ENCODE assay signal across 22 cellular contexts in genomic region chr4:139825523-139826014, GRCh38.
DNase-seq lines count a peak whose midpoint lies in the region; ATAC-seq, FAIRE-seq and TF ChIP-seq lines count a peak whose summit lies in the region.
"Had no signal": no experiment of that assay in that cellular context is flagged by ENCODE, and none has a peak within 500 bp of the region (broad histone marks: within the 10 kb centered on the region; RNA-seq: fewer than 3 reads in every experiment).

No MANE protein-coding gene starts in this region.

- H3K27me3 ChIP-seq in suprapubic skin (no peaks in the 10 kb centered on the region), MM.1S (replicated peaks; ENCODE audit: insufficient read depth, low read length) (no peaks in the 10 kb centered on the region)
- H3K27me3 ChIP-seq: gastroesophageal sphincter, ovary, SJCRH30 had no signal

- H3K4me1 Mint-ChIP-seq in WTC11, result peaks cover 49% of the 10 kb centered on the region

- no peak overlapping the region for H3K4me3 ChIP-seq in suprapubic skin
- H3K4me3 ChIP-seq in MM.1S (ENCODE audit: low read length), result no peak overlapping the region
- H3K4me3 ChIP-seq: gastroesophageal sphincter, ovary, SJCRH30 had no signal

- ATAC-seq in WTC11 (peak; percentile 72), HG03442 (IDR thresholded peaks at IDR 0.05; ENCODE audit: unreplicated experiment) (no peak)
- ATAC-seq: gastroesophageal sphincter, HCT116 had no signal

- CTCF ChIA-PET in WTC11 (lab: Charles Lee), result interaction anchor here (0.7 to 1.0 kb wide), 3 partner anchors 9 to 170 kb away, joined by 3 read pairs; no protein-coding TSS in a partner anchor

- no peak for TF ChIP-seq EP300 in suprapubic skin (IDR thresholded peaks at IDR 0.05)

- H3K9ac ChIP-seq in MM.1S (ENCODE audit: low read length), result no peak overlapping the region
- H3K9ac ChIP-seq: KMS-11 had no signal

- H3K9me3 ChIP-seq in suprapubic skin (no peaks in the 10 kb centered on the region), MM.1S (replicated peaks; ENCODE audit: insufficient read depth, low read length) (no peaks in the 10 kb centered on the region)
- H3K9me3 ChIP-seq: gastroesophageal sphincter, ovary, SJCRH30 had no signal

- POLR2A ChIA-PET in WTC11 (lab: Charles Lee), result interaction anchor here (1.4 kb wide), 1 partner anchor 12 kb away, joined by 3 read pairs; no protein-coding TSS in a partner anchor

- 68% methylated on average over 13 of the region's 13 CpGs for WGBS in suprapubic skin

- no peak overlapping the region for H2AFZ ChIP-seq in MM.1S (ENCODE audit: low read length)

- no peak overlapping the region for H3K4me2 ChIP-seq in MM.1S (ENCODE audit: low read depth, low read length)
- H3K4me2 ChIP-seq: KMS-11 had no signal

- peak overlapping the region; percentile 52 for H3K4me3 Mint-ChIP-seq in WTC11
- H3K4me3 Mint-ChIP-seq: activated CD4-positive, alpha-beta memory T cell treated with anti-CD3 and anti-CD28 coated beads for 36 hours; mesothelial cell of epicardium had no signal

- no peaks in the 10 kb centered on the region for H3K9me2 ChIP-seq in MM.1S (replicated peaks; ENCODE audit: insufficient read depth, low read length)

- H3K4me1 ChIP-seq in suprapubic skin (no peaks in the 10 kb centered on the region), MM.1S (ENCODE audit: low read length) (no peaks in the 10 kb centered on the region)
- H3K4me1 ChIP-seq: gastroesophageal sphincter, SJCRH30 had no signal

- peaks cover 12% of the 10 kb centered on the region for H3K36me3 Mint-ChIP-seq in WTC11
- H3K36me3 Mint-ChIP-seq: activated CD4-positive, alpha-beta memory T cell treated with anti-CD3 and anti-CD28 coated beads for 36 hours had no signal

- no peaks in the 10 kb centered on the region for H3K27me3 Mint-ChIP-seq in WTC11 (ENCODE audit: low read depth)
- H3K27me3 Mint-ChIP-seq: activated CD4-positive, alpha-beta memory T cell treated with anti-CD3 and anti-CD28 coated beads for 36 hours had no signal

- H3K79me2 ChIP-seq in MM.1S (ENCODE audit: low read length), result no peaks in the 10 kb centered on the region

- H3K9me3 Mint-ChIP-seq in WTC11, result peaks cover 12% of the 10 kb centered on the region
- H3K9me3 Mint-ChIP-seq: activated CD4-positive, alpha-beta memory T cell treated with anti-CD3 and anti-CD28 coated beads for 36 hours had no signal

- no peaks in the 10 kb centered on the region for H3F3A ChIP-seq in MM.1S (ENCODE audit: insufficient read depth, low read length)

- H4K20me1 ChIP-seq in MM.1S (ENCODE audit: insufficient read depth, low read length), result no peaks in the 10 kb centered on the region

- DNase-seq in DMS79 (lab: John Stamatoyannopoulos, UW), result peak; percentile 56
- peak; percentile 70 for DNase-seq in NCI-H1436 (lab: John Stamatoyannopoulos, UW)
- DNase-seq in WTC11 (ENCODE audit: low spot score), result no peak
- DNase-seq in OCI-M1 (lab: John Stamatoyannopoulos, UW), result no peak
- DNase-seq in suprapubic skin (ENCODE audit: low spot score in 2 of 2), result no peak
- no peak for DNase-seq in MM.1S
- DNase-seq: activated CD4-positive, alpha-beta memory T cell treated with anti-CD3 and anti-CD28 coated beads for 36 hours; cerebellar nuclear complex; islet precursor cell; ovary; SJCRH30; small intestine; stimulated activated naive CD4-positive, alpha-beta T cell treated with Interleukin-2 at 50 U/mL for 16 hours had no signal

- no peak for TF ChIP-seq CTCF in WTC11 (IDR thresholded peaks at IDR 0.05)
- TF ChIP-seq CTCF in suprapubic skin (IDR thresholded peaks at IDR 0.05), result no peak
- no peak for TF ChIP-seq CTCF in MM.1S (IDR thresholded peaks at IDR 0.05; ENCODE audit: low read length)

- H3K27ac ChIP-seq in suprapubic skin (no peak overlapping the region), MM.1S (ENCODE audit: low read length) (no peak overlapping the region)
- H3K27ac ChIP-seq: gastroesophageal sphincter, KMS-11, ovary, SJCRH30 had no signal

- H3K27ac Mint-ChIP-seq in WTC11, result peak overlapping the region; percentile 81
- H3K27ac Mint-ChIP-seq: activated CD4-positive, alpha-beta memory T cell treated with anti-CD3 and anti-CD28 coated beads for 36 hours; mesothelial cell of epicardium had no signal

- no peak for TF ChIP-seq POLR2A in suprapubic skin (IDR thresholded peaks at IDR 0.05)

- H3K36me3 ChIP-seq in suprapubic skin, result no peaks in the 10 kb centered on the region
- no peaks in the 10 kb centered on the region for H3K36me3 ChIP-seq in MM.1S (replicated peaks; ENCODE audit: insufficient read depth, low read length)
- H3K36me3 ChIP-seq: gastroesophageal sphincter, ovary, SJCRH30 had no signal

- peak; percentile 72 for FAIRE-seq in islet of Langerhans (lab: Jason Lieb, UNC)
- FAIRE-seq: endothelial cell of umbilical vein, small intestine, TTC549, urothelium cell line had no signal

TF ChIP-seq in WTC11, 78 proteins besides CTCF, POLR2A, EP300 and RAD21:
- 0 out of 2 replicates have a peak, but pooled peaks have one; percentile 30 for TF ChIP-seq ETV6 (CRISPR knock-in tag; IDR thresholded peaks at IDR 0.05)
- TF ChIP-seq MLX (CRISPR knock-in tag; IDR thresholded peaks at IDR 0.05), result no peak

Comparison
In these comparisons a context has a peak if more than half of its experiments do, and no peak if none do; other contexts are left out.
1. DNase-seq: peak in DMS79 (single experiment) and NCI-H1436 (single experiment); none in WTC11 (single experiment), OCI-M1 (single experiment), suprapubic skin (0 of 2) and MM.1S (single experiment).